ENCODE assay signal across 2 cellular contexts in the genomic region with DNA sequence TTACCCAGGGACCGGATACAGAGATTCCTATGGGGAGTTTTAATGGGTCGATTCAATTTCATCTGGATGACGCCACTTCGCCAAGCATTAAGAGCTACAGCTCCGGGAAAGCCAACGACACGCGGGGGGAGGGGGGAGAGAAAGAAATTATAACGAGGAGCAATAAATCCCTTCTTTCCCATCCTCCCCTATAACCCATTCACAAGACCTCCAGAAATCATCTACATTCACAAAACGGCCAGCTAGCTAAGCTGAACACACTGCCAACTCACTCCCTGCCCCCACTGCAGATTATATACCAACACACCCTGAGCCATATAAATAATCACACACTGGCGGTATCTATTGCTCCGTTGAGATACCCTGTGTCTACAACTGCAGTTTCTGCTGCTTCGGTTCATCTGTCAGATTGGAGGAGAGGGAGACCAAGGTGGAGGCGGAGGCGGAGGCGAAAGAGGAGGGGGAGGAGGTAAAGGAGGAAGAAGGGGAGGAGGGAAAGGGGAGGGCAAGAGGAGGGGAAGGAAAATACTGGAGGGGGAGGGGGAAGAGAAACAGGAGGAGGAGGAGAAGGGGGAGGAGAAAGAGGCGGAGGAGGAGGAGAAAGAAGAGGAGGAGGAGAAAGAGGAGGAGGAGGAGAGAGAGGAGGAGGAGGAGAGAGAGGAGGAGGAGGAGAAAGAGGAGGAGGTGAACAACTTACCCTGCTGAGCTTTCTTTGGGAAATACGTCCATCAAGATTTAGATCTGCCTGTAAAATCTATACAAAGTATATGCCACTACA.
TF ChIP-seq lines count a peak whose summit lies in the region.

No MANE protein-coding gene starts in this region.

TF ChIP-seq in liver, 16 proteins besides CTCF, POLR2A, EP300 and RAD21 (continued from another document):
- no peak for TF ChIP-seq REST (IDR thresholded peaks at IDR 0.05)

TF ChIP-seq in HepG2, 621 proteins besides CTCF, POLR2A, EP300 and RAD21 (continued from another document):
- no peak for TF ChIP-seq PHF8 (CRISPR knock-in tag; IDR thresholded peaks at IDR 0.05)
